Comparison of ENCODE assay signal across 1 cellular context in the genomic region with DNA sequence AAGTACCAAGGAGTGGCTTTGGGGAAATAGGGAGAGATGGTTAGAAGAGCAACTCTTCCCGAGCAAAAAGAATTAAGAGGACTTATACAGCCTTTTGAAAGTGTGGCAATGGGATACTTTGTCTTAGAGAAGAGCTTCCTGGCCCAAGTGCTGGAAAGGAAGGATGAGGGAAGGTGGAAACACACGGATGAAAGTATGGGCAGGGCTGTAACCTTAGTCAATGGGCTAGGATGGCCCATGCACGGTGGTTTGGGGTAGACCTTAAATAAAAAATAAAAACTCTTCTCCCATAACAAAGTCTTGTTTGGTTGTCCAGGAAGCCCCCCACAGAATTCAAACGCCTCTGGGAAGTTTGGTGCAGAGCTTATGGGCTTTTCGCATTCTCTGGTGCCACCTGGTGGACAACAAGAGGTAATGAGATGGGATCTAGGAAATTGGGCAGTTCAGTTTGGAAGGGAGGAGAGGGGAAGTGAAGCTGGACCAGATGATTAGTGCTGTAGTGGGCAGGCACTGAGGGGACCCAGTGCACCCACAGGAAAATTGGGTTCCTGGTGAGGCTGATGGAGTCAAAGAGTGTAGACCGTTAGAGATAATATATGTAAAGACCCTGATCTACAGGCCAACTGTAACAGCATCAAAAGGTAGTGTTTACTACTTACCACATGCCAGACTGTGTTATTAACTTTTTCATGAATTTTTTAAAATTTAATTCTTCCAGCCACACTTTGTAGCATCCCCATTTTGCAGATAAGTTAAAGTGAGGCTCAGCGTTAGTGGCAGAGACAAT.
TF ChIP-seq lines count a peak whose summit lies in the region.

No MANE protein-coding gene starts in this region.

TF ChIP-seq in K562, 482 proteins besides CTCF, POLR2A, EP300 and RAD21:
- TF ChIP-seq, protein P1, sequence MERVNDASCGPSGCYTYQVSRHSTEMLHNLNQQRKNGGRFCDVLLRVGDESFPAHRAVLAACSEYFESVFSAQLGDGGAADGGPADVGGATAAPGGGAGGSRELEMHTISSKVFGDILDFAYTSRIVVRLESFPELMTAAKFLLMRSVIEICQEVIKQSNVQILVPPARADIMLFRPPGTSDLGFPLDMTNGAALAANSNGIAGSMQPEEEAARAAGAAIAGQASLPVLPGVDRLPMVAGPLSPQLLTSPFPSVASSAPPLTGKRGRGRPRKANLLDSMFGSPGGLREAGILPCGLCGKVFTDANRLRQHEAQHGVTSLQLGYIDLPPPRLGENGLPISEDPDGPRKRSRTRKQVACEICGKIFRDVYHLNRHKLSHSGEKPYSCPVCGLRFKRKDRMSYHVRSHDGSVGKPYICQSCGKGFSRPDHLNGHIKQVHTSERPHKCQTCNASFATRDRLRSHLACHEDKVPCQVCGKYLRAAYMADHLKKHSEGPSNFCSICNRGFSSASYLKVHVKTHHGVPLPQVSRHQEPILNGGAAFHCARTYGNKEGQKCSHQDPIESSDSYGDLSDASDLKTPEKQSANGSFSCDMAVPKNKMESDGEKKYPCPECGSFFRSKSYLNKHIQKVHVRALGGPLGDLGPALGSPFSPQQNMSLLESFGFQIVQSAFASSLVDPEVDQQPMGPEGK (CRISPR knock-in tag; IDR thresholded peaks at IDR 0.05; ENCODE audit: borderline replicate concordance) = no peak
- no peak for TF ChIP-seq CHD1 (IDR thresholded peaks at IDR 0.05; ENCODE audit: low read length)
- TF ChIP-seq BCOR (IDR thresholded peaks at IDR 0.05) = 0 out of 2 replicates have a peak, but pooled peaks have one; percentile 18
- no peak for TF ChIP-seq STAT5A (IDR thresholded peaks at IDR 0.05; ENCODE audit: borderline replicate concordance, low read length)
- TF ChIP-seq NFE2 (IDR thresholded peaks at IDR 0.05; ENCODE audit: low read depth) = no peak
- peak; percentile 71 for TF ChIP-seq SPI1 (IDR thresholded peaks at IDR 0.05; ENCODE audit: borderline replicate concordance, low read depth, low read length)
- no peak for TF ChIP-seq JUNB (CRISPR knock-in tag; conservative IDR thresholded peaks at IDR 0.05)
- TF ChIP-seq HDAC1 (IDR thresholded peaks at IDR 0.05) = no peak
- TF ChIP-seq SNRNP70 (optimal IDR thresholded peaks at IDR 0.05; ENCODE audit: low read depth, low read length) = no peak
- TF ChIP-seq, protein P2, sequence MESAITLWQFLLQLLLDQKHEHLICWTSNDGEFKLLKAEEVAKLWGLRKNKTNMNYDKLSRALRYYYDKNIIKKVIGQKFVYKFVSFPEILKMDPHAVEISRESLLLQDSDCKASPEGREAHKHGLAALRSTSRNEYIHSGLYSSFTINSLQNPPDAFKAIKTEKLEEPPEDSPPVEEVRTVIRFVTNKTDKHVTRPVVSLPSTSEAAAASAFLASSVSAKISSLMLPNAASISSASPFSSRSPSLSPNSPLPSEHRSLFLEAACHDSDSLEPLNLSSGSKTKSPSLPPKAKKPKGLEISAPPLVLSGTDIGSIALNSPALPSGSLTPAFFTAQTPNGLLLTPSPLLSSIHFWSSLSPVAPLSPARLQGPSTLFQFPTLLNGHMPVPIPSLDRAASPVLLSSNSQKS (CRISPR knock-in tag; IDR thresholded peaks at IDR 0.05) = no peak
- TF ChIP-seq, protein P3, sequence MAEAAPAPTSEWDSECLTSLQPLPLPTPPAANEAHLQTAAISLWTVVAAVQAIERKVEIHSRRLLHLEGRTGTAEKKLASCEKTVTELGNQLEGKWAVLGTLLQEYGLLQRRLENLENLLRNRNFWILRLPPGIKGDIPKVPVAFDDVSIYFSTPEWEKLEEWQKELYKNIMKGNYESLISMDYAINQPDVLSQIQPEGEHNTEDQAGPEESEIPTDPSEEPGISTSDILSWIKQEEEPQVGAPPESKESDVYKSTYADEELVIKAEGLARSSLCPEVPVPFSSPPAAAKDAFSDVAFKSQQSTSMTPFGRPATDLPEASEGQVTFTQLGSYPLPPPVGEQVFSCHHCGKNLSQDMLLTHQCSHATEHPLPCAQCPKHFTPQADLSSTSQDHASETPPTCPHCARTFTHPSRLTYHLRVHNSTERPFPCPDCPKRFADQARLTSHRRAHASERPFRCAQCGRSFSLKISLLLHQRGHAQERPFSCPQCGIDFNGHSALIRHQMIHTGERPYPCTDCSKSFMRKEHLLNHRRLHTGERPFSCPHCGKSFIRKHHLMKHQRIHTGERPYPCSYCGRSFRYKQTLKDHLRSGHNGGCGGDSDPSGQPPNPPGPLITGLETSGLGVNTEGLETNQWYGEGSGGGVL (CRISPR knock-in tag; IDR thresholded peaks at IDR 0.05) = no peak
- no peak for TF ChIP-seq MAZ (CRISPR knock-in tag; conservative IDR thresholded peaks at IDR 0.05 in 1 of 2, IDR thresholded peaks at IDR 0.05 in 1 of 2)
- TF ChIP-seq KDM4B (IDR thresholded peaks at IDR 0.05; ENCODE audit: borderline replicate concordance in 2 of 2, low read depth in 1 of 2) = no peak
- TF ChIP-seq EZH2 (IDR thresholded peaks at IDR 0.05; ENCODE audit: borderline replicate concordance, low read depth, low read length) = no peak
- no peak for TF ChIP-seq ARNT (IDR thresholded peaks at IDR 0.05)
- TF ChIP-seq CC2D1A (IDR thresholded peaks at IDR 0.05) = peak; percentile 71; the same call in 1 of the 2 replicates
- no peak for TF ChIP-seq ZNF174 (CRISPR knock-in tag; IDR thresholded peaks at IDR 0.05)
- TF ChIP-seq ZNF778 (CRISPR knock-in tag; IDR thresholded peaks at IDR 0.05) = no peak
- TF ChIP-seq ZNF23 (CRISPR knock-in tag; IDR thresholded peaks at IDR 0.05) = no peak
- TF ChIP-seq MEIS2 (IDR thresholded peaks at IDR 0.05; ENCODE audit: partially characterized antibody) = no peak
- TF ChIP-seq, protein P4, sequence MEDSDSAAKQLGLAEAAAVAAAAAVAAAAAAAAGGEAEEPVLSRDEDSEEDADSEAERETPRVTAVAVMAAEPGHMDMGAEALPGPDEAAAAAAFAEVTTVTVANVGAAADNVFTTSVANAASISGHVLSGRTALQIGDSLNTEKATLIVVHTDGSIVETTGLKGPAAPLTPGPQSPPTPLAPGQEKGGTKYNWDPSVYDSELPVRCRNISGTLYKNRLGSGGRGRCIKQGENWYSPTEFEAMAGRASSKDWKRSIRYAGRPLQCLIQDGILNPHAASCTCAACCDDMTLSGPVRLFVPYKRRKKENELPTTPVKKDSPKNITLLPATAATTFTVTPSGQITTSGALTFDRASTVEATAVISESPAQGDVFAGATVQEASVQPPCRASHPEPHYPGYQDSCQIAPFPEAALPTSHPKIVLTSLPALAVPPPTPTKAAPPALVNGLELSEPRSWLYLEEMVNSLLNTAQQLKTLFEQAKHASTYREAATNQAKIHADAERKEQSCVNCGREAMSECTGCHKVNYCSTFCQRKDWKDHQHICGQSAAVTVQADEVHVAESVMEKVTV (CRISPR knock-in tag; IDR thresholded peaks at IDR 0.05) = peak; percentile 88
- TF ChIP-seq ZNF384 (IDR thresholded peaks at IDR 0.05; ENCODE audit: low read depth, low read length) = no peak
- TF ChIP-seq CAMTA2 (CRISPR knock-in tag; conservative IDR thresholded peaks at IDR 0.05) = no peak
- peak; percentile 75; the same call in 1 of the 2 replicates for TF ChIP-seq STAG1 (CRISPR knock-in tag; IDR thresholded peaks at IDR 0.05; ENCODE audit: borderline replicate concordance)
- peak; percentile 86; the same call in 1 of the 2 replicates for TF ChIP-seq ARID2 (IDR thresholded peaks at IDR 0.05)
- TF ChIP-seq FOXK2 (conservative IDR thresholded peaks at IDR 0.05 in 1 of 2, IDR thresholded peaks at IDR 0.05 in 1 of 2; ENCODE audit: low read depth in 2 of 2) = no peak
- TF ChIP-seq POLR3A (IDR thresholded peaks at IDR 0.05; ENCODE audit: borderline replicate concordance, extremely low read depth, insufficient read depth, insufficient read length) = no peak
- TF ChIP-seq SMC3 (conservative IDR thresholded peaks at IDR 0.05; ENCODE audit: insufficient read depth, low read depth, low read length) = peak; percentile 86
- TF ChIP-seq ZNF589 (CRISPR knock-in tag; IDR thresholded peaks at IDR 0.05; ENCODE audit: low read depth) = no peak
- TF ChIP-seq MEF2D (tag; conservative IDR thresholded peaks at IDR 0.05; ENCODE audit: low read depth) = no peak
- TF ChIP-seq MXI1 (IDR thresholded peaks at IDR 0.05; ENCODE audit: low read depth, low read length) = no peak
- no peak for TF ChIP-seq CBX8 (IDR thresholded peaks at IDR 0.05; ENCODE audit: borderline replicate concordance, extremely low read depth, low read depth, low read length, poor library complexity, severe bottlenecking)
- 0 out of 2 replicates have a peak, but pooled peaks have one; percentile 23 for TF ChIP-seq SMARCA5 (IDR thresholded peaks at IDR 0.05)
- TF ChIP-seq, protein P5, sequence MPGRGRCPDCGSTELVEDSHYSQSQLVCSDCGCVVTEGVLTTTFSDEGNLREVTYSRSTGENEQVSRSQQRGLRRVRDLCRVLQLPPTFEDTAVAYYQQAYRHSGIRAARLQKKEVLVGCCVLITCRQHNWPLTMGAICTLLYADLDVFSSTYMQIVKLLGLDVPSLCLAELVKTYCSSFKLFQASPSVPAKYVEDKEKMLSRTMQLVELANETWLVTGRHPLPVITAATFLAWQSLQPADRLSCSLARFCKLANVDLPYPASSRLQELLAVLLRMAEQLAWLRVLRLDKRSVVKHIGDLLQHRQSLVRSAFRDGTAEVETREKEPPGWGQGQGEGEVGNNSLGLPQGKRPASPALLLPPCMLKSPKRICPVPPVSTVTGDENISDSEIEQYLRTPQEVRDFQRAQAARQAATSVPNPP (IDR thresholded peaks at IDR 0.05; ENCODE audit: borderline replicate concordance, insufficient read depth, insufficient read length) = no peak
- 0 out of 2 replicates have a peak, but pooled peaks have one; percentile 31 for TF ChIP-seq RB1 (IDR thresholded peaks at IDR 0.05; ENCODE audit: low read depth)
- TF ChIP-seq, protein P6, sequence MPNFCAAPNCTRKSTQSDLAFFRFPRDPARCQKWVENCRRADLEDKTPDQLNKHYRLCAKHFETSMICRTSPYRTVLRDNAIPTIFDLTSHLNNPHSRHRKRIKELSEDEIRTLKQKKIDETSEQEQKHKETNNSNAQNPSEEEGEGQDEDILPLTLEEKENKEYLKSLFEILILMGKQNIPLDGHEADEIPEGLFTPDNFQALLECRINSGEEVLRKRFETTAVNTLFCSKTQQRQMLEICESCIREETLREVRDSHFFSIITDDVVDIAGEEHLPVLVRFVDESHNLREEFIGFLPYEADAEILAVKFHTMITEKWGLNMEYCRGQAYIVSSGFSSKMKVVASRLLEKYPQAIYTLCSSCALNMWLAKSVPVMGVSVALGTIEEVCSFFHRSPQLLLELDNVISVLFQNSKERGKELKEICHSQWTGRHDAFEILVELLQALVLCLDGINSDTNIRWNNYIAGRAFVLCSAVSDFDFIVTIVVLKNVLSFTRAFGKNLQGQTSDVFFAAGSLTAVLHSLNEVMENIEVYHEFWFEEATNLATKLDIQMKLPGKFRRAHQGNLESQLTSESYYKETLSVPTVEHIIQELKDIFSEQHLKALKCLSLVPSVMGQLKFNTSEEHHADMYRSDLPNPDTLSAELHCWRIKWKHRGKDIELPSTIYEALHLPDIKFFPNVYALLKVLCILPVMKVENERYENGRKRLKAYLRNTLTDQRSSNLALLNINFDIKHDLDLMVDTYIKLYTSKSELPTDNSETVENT (CRISPR knock-in tag; IDR thresholded peaks at IDR 0.05) = no peak
- no peak for TF ChIP-seq ZNF3 (CRISPR knock-in tag; IDR thresholded peaks at IDR 0.05)
- TF ChIP-seq RUNX1 (IDR thresholded peaks at IDR 0.05; ENCODE audit: low read depth) = no peak
- TF ChIP-seq ILF3 (IDR thresholded peaks at IDR 0.05; ENCODE audit: borderline replicate concordance) = no peak
- TF ChIP-seq ZNF12 (CRISPR knock-in tag; IDR thresholded peaks at IDR 0.05) = no peak
- TF ChIP-seq ZNF121 (CRISPR knock-in tag; conservative IDR thresholded peaks at IDR 0.05) = peak; percentile 86
- TF ChIP-seq MCM5 (IDR thresholded peaks at IDR 0.05; ENCODE audit: low read depth) = no peak
